ENCODE assay signal across 1 cellular context in genomic region chr6:67885081-67886033, GRCh38.
TF ChIP-seq lines count a peak whose summit lies in the region.

No MANE protein-coding gene starts in this region.

TF ChIP-seq in K562, 482 proteins besides CTCF, POLR2A, EP300 and RAD21 (continued from another document and continues in another):
- TF ChIP-seq, protein P1, sequence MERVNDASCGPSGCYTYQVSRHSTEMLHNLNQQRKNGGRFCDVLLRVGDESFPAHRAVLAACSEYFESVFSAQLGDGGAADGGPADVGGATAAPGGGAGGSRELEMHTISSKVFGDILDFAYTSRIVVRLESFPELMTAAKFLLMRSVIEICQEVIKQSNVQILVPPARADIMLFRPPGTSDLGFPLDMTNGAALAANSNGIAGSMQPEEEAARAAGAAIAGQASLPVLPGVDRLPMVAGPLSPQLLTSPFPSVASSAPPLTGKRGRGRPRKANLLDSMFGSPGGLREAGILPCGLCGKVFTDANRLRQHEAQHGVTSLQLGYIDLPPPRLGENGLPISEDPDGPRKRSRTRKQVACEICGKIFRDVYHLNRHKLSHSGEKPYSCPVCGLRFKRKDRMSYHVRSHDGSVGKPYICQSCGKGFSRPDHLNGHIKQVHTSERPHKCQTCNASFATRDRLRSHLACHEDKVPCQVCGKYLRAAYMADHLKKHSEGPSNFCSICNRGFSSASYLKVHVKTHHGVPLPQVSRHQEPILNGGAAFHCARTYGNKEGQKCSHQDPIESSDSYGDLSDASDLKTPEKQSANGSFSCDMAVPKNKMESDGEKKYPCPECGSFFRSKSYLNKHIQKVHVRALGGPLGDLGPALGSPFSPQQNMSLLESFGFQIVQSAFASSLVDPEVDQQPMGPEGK (CRISPR knock-in tag; IDR thresholded peaks at IDR 0.05; ENCODE audit: borderline replicate concordance), result no peak
- TF ChIP-seq LEF1 (IDR thresholded peaks at IDR 0.05) (no peak), RUNX1 (IDR thresholded peaks at IDR 0.05; ENCODE audit: low read depth) (no peak), DNMT1 (IDR thresholded peaks at IDR 0.05) (no peak), PTBP1 (IDR thresholded peaks at IDR 0.05; ENCODE audit: low read depth, low read length) (no peak), FOXK1 (CRISPR knock-in tag; IDR thresholded peaks at IDR 0.05; ENCODE audit: borderline replicate concordance) (no peak), RBM22 (IDR thresholded peaks at IDR 0.05; ENCODE audit: low read depth, low read length, poor library complexity, severe bottlenecking) (peak; percentile 22), KHSRP (IDR thresholded peaks at IDR 0.05) (no peak), NR2F6 (CRISPR knock-in tag; IDR thresholded peaks at IDR 0.05) (peak; percentile 59; the same call in 1 of the 2 replicates), RBM39 (optimal IDR thresholded peaks at IDR 0.05; ENCODE audit: low read depth, low read length) (peak; percentile 44), XRCC4 (IDR thresholded peaks at IDR 0.05; ENCODE audit: extremely low read depth, insufficient read depth, insufficient read length) (no peak), HNRNPUL1 (IDR thresholded peaks at IDR 0.05; ENCODE audit: low read length) (no peak), HCFC1 (IDR thresholded peaks at IDR 0.05; ENCODE audit: low read depth, low read length) (no peak), ZNF263 (CRISPR knock-in tag; IDR thresholded peaks at IDR 0.05; ENCODE audit: borderline replicate concordance) (no peak), SNIP1 (IDR thresholded peaks at IDR 0.05; ENCODE audit: low read depth) (no peak), SMAD1 (IDR thresholded peaks at IDR 0.05; ENCODE audit: low read depth, low read length, partially characterized antibody) (peak; percentile 13), PRMT5 (CRISPR knock-in tag; IDR thresholded peaks at IDR 0.05) (no peak), JUN (IDR thresholded peaks at IDR 0.05; ENCODE audit: borderline replicate concordance, low read depth, low read length) (no peak), JUN (CRISPR knock-in tag; IDR thresholded peaks at IDR 0.05; ENCODE audit: borderline replicate concordance) (no peak), KAT7 (CRISPR knock-in tag; IDR thresholded peaks at IDR 0.05; ENCODE audit: borderline replicate concordance) (no peak), FOXO4 (CRISPR knock-in tag; IDR thresholded peaks at IDR 0.05) (no peak), ADNP (tag; IDR thresholded peaks at IDR 0.05) (no peak), ZNF140 (CRISPR knock-in tag; IDR thresholded peaks at IDR 0.05) (no peak), BCOR (IDR thresholded peaks at IDR 0.05) (0 out of 2 replicates have a peak, but pooled peaks have one; percentile 11), ZSCAN29 (IDR thresholded peaks at IDR 0.05) (no peak), SMAD2 (IDR thresholded peaks at IDR 0.05; ENCODE audit: low read depth, low read length) (no peak), KDM2B (CRISPR knock-in tag; IDR thresholded peaks at IDR 0.05) (no peak)
- TF ChIP-seq, protein P2, sequence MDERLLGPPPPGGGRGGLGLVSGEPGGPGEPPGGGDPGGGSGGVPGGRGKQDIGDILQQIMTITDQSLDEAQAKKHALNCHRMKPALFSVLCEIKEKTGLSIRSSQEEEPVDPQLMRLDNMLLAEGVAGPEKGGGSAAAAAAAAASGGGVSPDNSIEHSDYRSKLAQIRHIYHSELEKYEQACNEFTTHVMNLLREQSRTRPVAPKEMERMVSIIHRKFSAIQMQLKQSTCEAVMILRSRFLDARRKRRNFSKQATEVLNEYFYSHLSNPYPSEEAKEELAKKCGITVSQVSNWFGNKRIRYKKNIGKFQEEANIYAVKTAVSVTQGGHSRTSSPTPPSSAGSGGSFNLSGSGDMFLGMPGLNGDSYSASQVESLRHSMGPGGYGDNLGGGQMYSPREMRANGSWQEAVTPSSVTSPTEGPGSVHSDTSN (CRISPR knock-in tag; IDR thresholded peaks at IDR 0.05; ENCODE audit: low read depth), result no peak
- TF ChIP-seq, protein P2 (tag; conservative IDR thresholded peaks at IDR 0.05; ENCODE audit: low read depth), result no peak; the same call in 1 of the 2 replicates
- TF ChIP-seq, protein P3, sequence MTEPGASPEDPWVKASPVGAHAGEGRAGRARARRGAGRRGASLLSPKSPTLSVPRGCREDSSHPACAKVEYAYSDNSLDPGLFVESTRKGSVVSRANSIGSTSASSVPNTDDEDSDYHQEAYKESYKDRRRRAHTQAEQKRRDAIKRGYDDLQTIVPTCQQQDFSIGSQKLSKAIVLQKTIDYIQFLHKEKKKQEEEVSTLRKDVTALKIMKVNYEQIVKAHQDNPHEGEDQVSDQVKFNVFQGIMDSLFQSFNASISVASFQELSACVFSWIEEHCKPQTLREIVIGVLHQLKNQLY (CRISPR knock-in tag; conservative IDR thresholded peaks at IDR 0.05), result no peak
- TF ChIP-seq, protein P4, sequence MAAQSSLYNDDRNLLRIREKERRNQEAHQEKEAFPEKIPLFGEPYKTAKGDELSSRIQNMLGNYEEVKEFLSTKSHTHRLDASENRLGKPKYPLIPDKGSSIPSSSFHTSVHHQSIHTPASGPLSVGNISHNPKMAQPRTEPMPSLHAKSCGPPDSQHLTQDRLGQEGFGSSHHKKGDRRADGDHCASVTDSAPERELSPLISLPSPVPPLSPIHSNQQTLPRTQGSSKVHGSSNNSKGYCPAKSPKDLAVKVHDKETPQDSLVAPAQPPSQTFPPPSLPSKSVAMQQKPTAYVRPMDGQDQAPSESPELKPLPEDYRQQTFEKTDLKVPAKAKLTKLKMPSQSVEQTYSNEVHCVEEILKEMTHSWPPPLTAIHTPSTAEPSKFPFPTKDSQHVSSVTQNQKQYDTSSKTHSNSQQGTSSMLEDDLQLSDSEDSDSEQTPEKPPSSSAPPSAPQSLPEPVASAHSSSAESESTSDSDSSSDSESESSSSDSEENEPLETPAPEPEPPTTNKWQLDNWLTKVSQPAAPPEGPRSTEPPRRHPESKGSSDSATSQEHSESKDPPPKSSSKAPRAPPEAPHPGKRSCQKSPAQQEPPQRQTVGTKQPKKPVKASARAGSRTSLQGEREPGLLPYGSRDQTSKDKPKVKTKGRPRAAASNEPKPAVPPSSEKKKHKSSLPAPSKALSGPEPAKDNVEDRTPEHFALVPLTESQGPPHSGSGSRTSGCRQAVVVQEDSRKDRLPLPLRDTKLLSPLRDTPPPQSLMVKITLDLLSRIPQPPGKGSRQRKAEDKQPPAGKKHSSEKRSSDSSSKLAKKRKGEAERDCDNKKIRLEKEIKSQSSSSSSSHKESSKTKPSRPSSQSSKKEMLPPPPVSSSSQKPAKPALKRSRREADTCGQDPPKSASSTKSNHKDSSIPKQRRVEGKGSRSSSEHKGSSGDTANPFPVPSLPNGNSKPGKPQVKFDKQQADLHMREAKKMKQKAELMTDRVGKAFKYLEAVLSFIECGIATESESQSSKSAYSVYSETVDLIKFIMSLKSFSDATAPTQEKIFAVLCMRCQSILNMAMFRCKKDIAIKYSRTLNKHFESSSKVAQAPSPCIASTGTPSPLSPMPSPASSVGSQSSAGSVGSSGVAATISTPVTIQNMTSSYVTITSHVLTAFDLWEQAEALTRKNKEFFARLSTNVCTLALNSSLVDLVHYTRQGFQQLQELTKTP (IDR thresholded peaks at IDR 0.05; ENCODE audit: low read depth in 1 of 2, partially characterized antibody in 2 of 2), result peak; percentile 86 to 90
- TF ChIP-seq, protein P5, sequence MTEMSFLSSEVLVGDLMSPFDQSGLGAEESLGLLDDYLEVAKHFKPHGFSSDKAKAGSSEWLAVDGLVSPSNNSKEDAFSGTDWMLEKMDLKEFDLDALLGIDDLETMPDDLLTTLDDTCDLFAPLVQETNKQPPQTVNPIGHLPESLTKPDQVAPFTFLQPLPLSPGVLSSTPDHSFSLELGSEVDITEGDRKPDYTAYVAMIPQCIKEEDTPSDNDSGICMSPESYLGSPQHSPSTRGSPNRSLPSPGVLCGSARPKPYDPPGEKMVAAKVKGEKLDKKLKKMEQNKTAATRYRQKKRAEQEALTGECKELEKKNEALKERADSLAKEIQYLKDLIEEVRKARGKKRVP (CRISPR knock-in tag; IDR thresholded peaks at IDR 0.05), result peak; percentile 57; the same call in 1 of the 2 replicates
- TF ChIP-seq, protein P6, sequence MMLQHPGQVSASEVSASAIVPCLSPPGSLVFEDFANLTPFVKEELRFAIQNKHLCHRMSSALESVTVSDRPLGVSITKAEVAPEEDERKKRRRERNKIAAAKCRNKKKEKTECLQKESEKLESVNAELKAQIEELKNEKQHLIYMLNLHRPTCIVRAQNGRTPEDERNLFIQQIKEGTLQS (IDR thresholded peaks at IDR 0.05), result no peak
- TF ChIP-seq, protein P6 (CRISPR knock-in tag; conservative IDR thresholded peaks at IDR 0.05), result no peak
- TF ChIP-seq, protein P7, sequence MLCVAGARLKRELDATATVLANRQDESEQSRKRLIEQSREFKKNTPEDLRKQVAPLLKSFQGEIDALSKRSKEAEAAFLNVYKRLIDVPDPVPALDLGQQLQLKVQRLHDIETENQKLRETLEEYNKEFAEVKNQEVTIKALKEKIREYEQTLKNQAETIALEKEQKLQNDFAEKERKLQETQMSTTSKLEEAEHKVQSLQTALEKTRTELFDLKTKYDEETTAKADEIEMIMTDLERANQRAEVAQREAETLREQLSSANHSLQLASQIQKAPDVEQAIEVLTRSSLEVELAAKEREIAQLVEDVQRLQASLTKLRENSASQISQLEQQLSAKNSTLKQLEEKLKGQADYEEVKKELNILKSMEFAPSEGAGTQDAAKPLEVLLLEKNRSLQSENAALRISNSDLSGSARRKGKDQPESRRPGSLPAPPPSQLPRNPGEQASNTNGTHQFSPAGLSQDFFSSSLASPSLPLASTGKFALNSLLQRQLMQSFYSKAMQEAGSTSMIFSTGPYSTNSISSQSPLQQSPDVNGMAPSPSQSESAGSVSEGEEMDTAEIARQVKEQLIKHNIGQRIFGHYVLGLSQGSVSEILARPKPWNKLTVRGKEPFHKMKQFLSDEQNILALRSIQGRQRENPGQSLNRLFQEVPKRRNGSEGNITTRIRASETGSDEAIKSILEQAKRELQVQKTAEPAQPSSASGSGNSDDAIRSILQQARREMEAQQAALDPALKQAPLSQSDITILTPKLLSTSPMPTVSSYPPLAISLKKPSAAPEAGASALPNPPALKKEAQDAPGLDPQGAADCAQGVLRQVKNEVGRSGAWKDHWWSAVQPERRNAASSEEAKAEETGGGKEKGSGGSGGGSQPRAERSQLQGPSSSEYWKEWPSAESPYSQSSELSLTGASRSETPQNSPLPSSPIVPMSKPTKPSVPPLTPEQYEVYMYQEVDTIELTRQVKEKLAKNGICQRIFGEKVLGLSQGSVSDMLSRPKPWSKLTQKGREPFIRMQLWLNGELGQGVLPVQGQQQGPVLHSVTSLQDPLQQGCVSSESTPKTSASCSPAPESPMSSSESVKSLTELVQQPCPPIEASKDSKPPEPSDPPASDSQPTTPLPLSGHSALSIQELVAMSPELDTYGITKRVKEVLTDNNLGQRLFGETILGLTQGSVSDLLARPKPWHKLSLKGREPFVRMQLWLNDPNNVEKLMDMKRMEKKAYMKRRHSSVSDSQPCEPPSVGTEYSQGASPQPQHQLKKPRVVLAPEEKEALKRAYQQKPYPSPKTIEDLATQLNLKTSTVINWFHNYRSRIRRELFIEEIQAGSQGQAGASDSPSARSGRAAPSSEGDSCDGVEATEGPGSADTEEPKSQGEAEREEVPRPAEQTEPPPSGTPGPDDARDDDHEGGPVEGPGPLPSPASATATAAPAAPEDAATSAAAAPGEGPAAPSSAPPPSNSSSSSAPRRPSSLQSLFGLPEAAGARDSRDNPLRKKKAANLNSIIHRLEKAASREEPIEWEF (CRISPR knock-in tag; IDR thresholded peaks at IDR 0.05), result no peak
